9 cellular contexts compared by ENCODE assay signal in the genomic region with DNA sequence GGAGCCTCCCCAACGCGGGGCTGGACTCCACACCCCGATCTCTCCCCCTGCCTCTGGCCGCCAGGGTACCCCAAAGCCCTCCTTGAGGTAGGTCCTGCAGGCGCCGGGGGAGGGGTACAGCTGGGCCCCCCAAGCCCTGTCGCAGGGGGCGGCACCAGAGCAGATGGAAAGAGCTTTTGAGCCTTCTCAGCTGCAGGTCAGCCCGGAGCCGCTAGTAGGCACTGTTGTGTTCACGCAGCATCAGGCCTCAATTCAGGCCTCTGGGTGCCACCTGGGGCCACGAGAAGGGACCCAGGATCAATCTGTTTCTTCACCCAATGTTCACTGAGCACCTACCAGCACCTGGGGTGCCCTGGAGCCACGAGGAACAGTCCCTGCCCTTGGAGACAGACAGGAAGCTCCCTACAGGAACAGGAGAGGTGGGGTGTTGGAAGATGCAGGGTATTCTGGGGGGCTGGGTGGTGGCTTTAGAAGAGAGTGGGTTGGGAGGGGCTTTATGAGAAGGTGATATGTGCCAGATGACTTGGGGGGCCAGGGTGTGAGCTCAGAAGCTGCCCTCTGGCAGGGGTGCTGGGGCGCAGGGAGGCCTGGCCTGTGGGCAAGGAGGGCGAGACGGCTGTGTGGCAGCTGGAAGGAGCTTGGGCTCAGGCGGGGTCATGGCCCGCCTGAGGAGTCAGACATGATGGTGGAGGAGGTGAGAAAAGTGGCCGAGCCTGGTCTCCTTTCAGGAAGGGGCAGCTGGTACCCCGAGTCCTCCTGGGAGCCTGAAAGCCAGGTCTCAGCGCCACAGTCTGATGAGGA.
DNase-seq lines count a peak whose midpoint lies in the region; ATAC-seq and TF ChIP-seq lines count a peak whose summit lies in the region.
"Had no signal": no experiment of that assay in that cellular context is flagged by ENCODE, and none has a peak within 500 bp of the region (broad histone marks: within the 10 kb centered on the region; RNA-seq: fewer than 3 reads in every experiment).

No MANE protein-coding gene starts in this region.

- H3K27me3 ChIP-seq in heart right ventricle = no peaks in the 10 kb centered on the region

- WGBS in heart right ventricle, 2 donors = 79 to 86% methylated on average over 21 of the region's 21 CpGs

- TF ChIP-seq CTCF in heart right ventricle (IDR thresholded peaks at IDR 0.05) = peak in 7 of 9 donors; percentile 13 to 59 (median 36)
- peak; percentile 43 for TF ChIP-seq CTCF in fibroblast of villous mesenchyme (IDR thresholded peaks at IDR 0.05; ENCODE audit: insufficient read depth, low read depth, low read length)

- no peak overlapping the region for H3K4me3 ChIP-seq in heart right ventricle
- no peak overlapping the region for H3K4me3 ChIP-seq in fibroblast of villous mesenchyme (ENCODE audit: low read depth, low read length)
- H3K4me3 ChIP-seq: thoracic aorta had no signal

- no peak for DNase-seq in heart right ventricle
- no peak for DNase-seq in left ventricle myocardium superior
- peak; percentile 29 to 39 for DNase-seq in activated CD4-positive, alpha-beta T cell treated with anti-CD3 and anti-CD28 coated beads, Interleukin-2, amount 50 U/mL, for 4 hours
- no peak for DNase-seq in fibroblast of villous mesenchyme (ENCODE audit: low read depth)
- DNase-seq in stimulated activated CD4-positive, alpha-beta T cell treated with anti-CD3 and anti-CD28 coated beads, TNF-alpha, amount 100 ng/mL, for 48 hours (ENCODE audit: low read depth in 3 of 3) = peak; percentile 8 to 32 (median 14)
- DNase-seq in NCI-H2107 treated with DMSO at 0.1 percent for 48 hours (lab: John Stamatoyannopoulos, UW; ENCODE audit: unreplicated experiment) = no peak

- peak overlapping the region in 9 of 10 donors; percentile 4 to 84 (median 62) for H3K27ac ChIP-seq in heart right ventricle

- intact Hi-C loops in heart right ventricle (cut with DNase I) = no loop called here
- intact Hi-C loops in left ventricle myocardium superior (cut with micrococcal nuclease) = no loop called here

- H3K9me3 ChIP-seq in heart right ventricle = no peaks in the 10 kb centered on the region
- H3K9me3 ChIP-seq: thoracic aorta had no signal

- peak in 5 of 8 donors; percentile 5 to 30 (median 9) for ATAC-seq in heart right ventricle
- no peak for ATAC-seq in left ventricle myocardium superior
- no peak for ATAC-seq in HG03521 (IDR thresholded peaks at IDR 0.05; ENCODE audit: unreplicated experiment)
- no peak for ATAC-seq in HG02852 (IDR thresholded peaks at IDR 0.05; ENCODE audit: unreplicated experiment)

- H3K4me1 ChIP-seq in heart right ventricle = peaks cover 6 to 37% (median 26%) of the 10 kb centered on the region in 9 donors

- H3K36me3 ChIP-seq in heart right ventricle = no peaks in the 10 kb centered on the region
- H3K36me3 ChIP-seq: thoracic aorta had no signal

Comparison
In these comparisons a context has a peak if more than half of its experiments do, and no peak if none do; other contexts are left out.
1. ATAC-seq: peak in heart right ventricle (5 of 8); none in left ventricle myocardium superior (single experiment), HG03521 (single experiment) and HG02852 (single experiment).
2. DNase-seq: peak in activated CD4-positive, alpha-beta T cell treated with anti-CD3 and anti-CD28 coated beads, Interleukin-2, amount 50 U/mL, for 4 hours (2 of 2) and stimulated activated CD4-positive, alpha-beta T cell treated with anti-CD3 and anti-CD28 coated beads, TNF-alpha, amount 100 ng/mL, for 48 hours (3 of 3); none in heart right ventricle (0 of 2), left ventricle myocardium superior (single experiment), fibroblast of villous mesenchyme (single experiment) and NCI-H2107 treated with DMSO at 0.1 percent for 48 hours (single experiment).